In genomic region chr1:199931666-199932377, GRCh38 we compare ENCODE assay signal across 10 cellular contexts.
A peak's percentile ranks its signal among the peaks of the same experiment; 100 is the strongest.
DNase-seq lines count a peak whose midpoint lies in the region; ATAC-seq lines count a peak whose summit lies in the region.
"Had no signal": no experiment of that assay in that cellular context is flagged by ENCODE, and none has a peak within 500 bp of the region (broad histone marks: within the 10 kb centered on the region; RNA-seq: fewer than 3 reads in every experiment).

No MANE protein-coding gene starts in this region.

- H3K4me3 Mint-ChIP-seq in activated naive CD4-positive, alpha-beta T cell treated with anti-CD3 and anti-CD28 coated beads, Interleukin-2, amount 50 U/mL, for 24 hours = peak overlapping the region; percentile 74

- H3K9me3 Mint-ChIP-seq in activated naive CD4-positive, alpha-beta T cell treated with anti-CD3 and anti-CD28 coated beads, Interleukin-2, amount 50 U/mL, for 24 hours = no peaks in the 10 kb centered on the region

- H3K36me3 Mint-ChIP-seq in activated naive CD4-positive, alpha-beta T cell treated with anti-CD3 and anti-CD28 coated beads, Interleukin-2, amount 50 U/mL, for 24 hours = no peaks in the 10 kb centered on the region

- intact Hi-C loops in left colon (cut with DNase I, micrococcal nuclease) = no loop called here
- intact Hi-C loops in posterior cingulate gyrus (cut with DNase I) = no loop called here

- DNase-seq in SKM-1 treated with dmso at 0.1 percent for 144 hours (lab: John Stamatoyannopoulos, UW; ENCODE audit: unreplicated experiment) (peak; percentile 41), SKM-1 (lab: John Stamatoyannopoulos, UW; ENCODE audit: unreplicated experiment) (no peak), NCI-H2227 treated with DMSO at 0.1 percent for 48 hours (lab: John Stamatoyannopoulos, UW) (peak; percentile 76), pons (ENCODE audit: low spot score) (peak; percentile 5), dedifferentiated amniotic fluid mesenchymal stem cell (ENCODE audit: extremely low spot score) (no peak), left colon (no peak), posterior cingulate gyrus (no peak)
- DNase-seq: dermis blood vessel endothelial cell, mesendoderm had no signal

- peaks cover 11% of the 10 kb centered on the region for H3K27me3 Mint-ChIP-seq in activated naive CD4-positive, alpha-beta T cell treated with anti-CD3 and anti-CD28 coated beads, Interleukin-2, amount 50 U/mL, for 24 hours

- ATAC-seq in left colon = no peak

- H3K4me1 Mint-ChIP-seq in activated naive CD4-positive, alpha-beta T cell treated with anti-CD3 and anti-CD28 coated beads, Interleukin-2, amount 50 U/mL, for 24 hours = peaks cover 9% of the 10 kb centered on the region

- H3K27ac Mint-ChIP-seq in activated naive CD4-positive, alpha-beta T cell treated with anti-CD3 and anti-CD28 coated beads, Interleukin-2, amount 50 U/mL, for 24 hours = no peak overlapping the region

Comparison
In these comparisons a context has a peak if more than half of its experiments do, and no peak if none do; other contexts are left out.
1. DNase-seq: peak in SKM-1 treated with dmso at 0.1 percent for 144 hours (single experiment), NCI-H2227 treated with DMSO at 0.1 percent for 48 hours (single experiment) and pons (single experiment); none in SKM-1 (single experiment), dedifferentiated amniotic fluid mesenchymal stem cell (single experiment), left colon (0 of 2) and posterior cingulate gyrus (0 of 10).